ENCODE assay signal across 16 cellular contexts in the genomic region with DNA sequence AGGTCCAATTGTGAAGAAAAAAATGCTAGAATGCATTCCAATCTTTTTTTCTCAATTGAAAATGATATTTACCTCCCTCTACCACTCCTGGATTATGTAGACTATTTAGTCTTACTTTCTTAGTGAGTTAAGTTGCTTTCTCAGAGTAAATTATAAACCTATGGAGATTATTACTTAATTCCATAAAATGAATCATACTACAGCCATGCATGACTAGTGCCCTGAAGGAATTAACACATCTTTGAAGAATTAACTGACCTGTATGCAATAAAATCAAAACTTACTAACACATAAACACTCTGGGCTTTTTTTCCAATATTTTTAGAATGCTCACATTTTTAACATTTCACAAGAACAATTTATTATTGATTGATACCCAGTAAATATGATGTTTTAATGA.
"Had no signal": no experiment of that assay in that cellular context is flagged by ENCODE, and none has a peak within 500 bp of the region (broad histone marks: within the 10 kb centered on the region; RNA-seq: fewer than 3 reads in every experiment).

No MANE protein-coding gene starts in this region.

- ATAC-seq: activated T-cell treated with anti-CD3 and anti-CD28 coated beads, Interleukin-2, amount 50 U/mL, for 72 hours; body of pancreas; gastrocnemius medialis; natural killer cell treated with Interleukin-12 subunit alpha and Interleukin-12 subunit beta and Interleukin-15 and Interleukin-18, amount 100 ng/mL, for 72 hours; stimulated activated memory B cell treated with anti-CD40 and anti-IgM and Interleukin-4, amounts not matched to agents 10 μg/mL and 1 μg/mL and 100 μg/mL, for 72 hours; WTC11 had no signal

- H3K9me3 ChIP-seq: body of pancreas, gastrocnemius medialis, left ventricle myocardium inferior had no signal

- DNase-seq: activated CD4-positive, alpha-beta T cell treated with anti-CD3 and anti-CD28 coated beads for 4 hours; activated CD8-positive, alpha-beta memory T cell treated with anti-CD3 and anti-CD28 coated beads, Interleukin-2, amount 50 U/mL, for 48 hours; activated gamma-delta T cell treated with Interleukin-2 at 50 U/mL for 16 hours; activated T-cell treated with anti-CD3 and anti-CD28 coated beads, Interleukin-2, amount 50 U/mL, for 72 hours; amniotic stem cell; body of pancreas; gastrocnemius medialis; islet precursor cell; left ventricle myocardium inferior; mesendoderm; retina; T-helper 2 cell had no signal

- H3K4me3 ChIP-seq: body of pancreas, coronary artery, gastrocnemius medialis, left ventricle myocardium inferior had no signal

- H3K27ac ChIP-seq: body of pancreas, coronary artery, gastrocnemius medialis, left ventricle myocardium inferior had no signal

- H3K4me1 ChIP-seq: body of pancreas, gastrocnemius medialis, left ventricle myocardium inferior had no signal

- H3K27me3 ChIP-seq: body of pancreas, gastrocnemius medialis had no signal

- H3K36me3 ChIP-seq: gastrocnemius medialis, left ventricle myocardium inferior had no signal
